8 cellular contexts compared by ENCODE assay signal in genomic region chr5:131417240-131417869, GRCh38.
DNase-seq lines count a peak whose midpoint lies in the region; ATAC-seq and TF ChIP-seq lines count a peak whose summit lies in the region.

No MANE protein-coding gene starts in this region.

- peak; percentile 26 for ATAC-seq in GM19397 (IDR thresholded peaks at IDR 0.05; ENCODE audit: unreplicated experiment)
- ATAC-seq in naive thymus-derived CD8-positive, alpha-beta T cell, result peak; percentile 57 to 62
- peak; percentile 61 for ATAC-seq in stimulated activated memory B cell treated with anti-CD40 and anti-IgM and Interleukin-4, amounts not matched to agents 10 μg/mL and 1 μg/mL and 100 μg/mL, for 72 hours

- no peaks in the 10 kb centered on the region for H3K9me3 ChIP-seq in CD4-positive, alpha-beta memory T cell (ENCODE audit: control insufficient read depth in 1 of 2, low read length in 2 of 2)
- H3K9me3 ChIP-seq in OCI-LY3 (ENCODE audit: insufficient read depth, low read length), result no peaks in the 10 kb centered on the region

- no peaks in the 10 kb centered on the region for H3K36me3 ChIP-seq in CD4-positive, alpha-beta memory T cell (ENCODE audit: insufficient read depth, low read length)
- H3K36me3 ChIP-seq in OCI-LY3 (replicated peaks; ENCODE audit: low read depth, low read length), result peaks cover 10% of the 10 kb centered on the region

- intact Hi-C loops in CD4-positive, alpha-beta memory T cell (cut with micrococcal nuclease), result loop anchor here (1.0 to 10.0 kb wide), 7 partner anchors 35 to 1310 kb away; no protein-coding TSS in a partner anchor

- H3K4me1 ChIP-seq in CD4-positive, alpha-beta memory T cell (ENCODE audit: insufficient read depth, low read length), result peaks cover 37% of the 10 kb centered on the region
- peaks cover 32% of the 10 kb centered on the region for H3K4me1 ChIP-seq in OCI-LY3 (ENCODE audit: low read length)

- no peak overlapping the region for H2AFZ ChIP-seq in OCI-LY3 (ENCODE audit: low read depth, low read length)

- peaks cover 0 to 1% (median 0%) of the 10 kb centered on the region in 8 donors for H3K9me3 Mint-ChIP-seq in CD4-positive, alpha-beta memory T cell
- no peaks in the 10 kb centered on the region for H3K9me3 Mint-ChIP-seq in naive thymus-derived CD8-positive, alpha-beta T cell
- no peaks in the 10 kb centered on the region for H3K9me3 Mint-ChIP-seq in stimulated activated memory B cell treated with anti-CD40 and anti-IgM and Interleukin-4, amounts not matched to agents 10 μg/mL and 1 μg/mL and 100 μg/mL, for 72 hours

- DNase-seq in CD4-positive, alpha-beta memory T cell, result peak; percentile 71 to 79 (median 77)
- DNase-seq in HT-29 (ENCODE audit: low spot score) (peak; percentile 88), activated T-cell treated with anti-CD3 and anti-CD28 coated beads for 1 hour (ENCODE audit: low read depth) (peak; percentile 88), epithelial cell of proximal tubule (ENCODE audit: low read depth) (no peak)
- DNase-seq in naive thymus-derived CD8-positive, alpha-beta T cell, result peak; percentile 64 to 90 (median 78)

- H3K4me1 Mint-ChIP-seq in CD4-positive, alpha-beta memory T cell, result peaks cover 35 to 56% (median 46%) of the 10 kb centered on the region in 4 donors
- peaks cover 23 to 45% (median 38%) of the 10 kb centered on the region in 4 donors for H3K4me1 Mint-ChIP-seq in naive thymus-derived CD8-positive, alpha-beta T cell
- H3K4me1 Mint-ChIP-seq in stimulated activated memory B cell treated with anti-CD40 and anti-IgM and Interleukin-4, amounts not matched to agents 10 μg/mL and 1 μg/mL and 100 μg/mL, for 72 hours, result peaks cover 41% of the 10 kb centered on the region

- peaks cover 14 to 41% of the 10 kb centered on the region in 2 donors for H3K36me3 Mint-ChIP-seq in CD4-positive, alpha-beta memory T cell
- peaks cover 0 to 57% (median 4%) of the 10 kb centered on the region in 3 donors for H3K36me3 Mint-ChIP-seq in naive thymus-derived CD8-positive, alpha-beta T cell
- peaks cover 26% of the 10 kb centered on the region for H3K36me3 Mint-ChIP-seq in stimulated activated memory B cell treated with anti-CD40 and anti-IgM and Interleukin-4, amounts not matched to agents 10 μg/mL and 1 μg/mL and 100 μg/mL, for 72 hours

- H3K4me3 Mint-ChIP-seq in CD4-positive, alpha-beta memory T cell, result peak overlapping the region in 7 of 8 donors; percentile 5 to 81 (median 60)
- H3K4me3 Mint-ChIP-seq in naive thymus-derived CD8-positive, alpha-beta T cell, result peak overlapping the region in 6 of 10 donors; percentile 1 to 55 (median 40)
- H3K4me3 Mint-ChIP-seq in stimulated activated memory B cell treated with anti-CD40 and anti-IgM and Interleukin-4, amounts not matched to agents 10 μg/mL and 1 μg/mL and 100 μg/mL, for 72 hours, result peak overlapping the region; percentile 7

- POLR2A ChIA-PET in CD4-positive, alpha-beta memory T cell (lab: Charles Lee; ENCODE audit: partially characterized antibody), result interaction anchor here (1.3 to 5.6 kb wide), 2 partner anchors 23 to 153 kb away, joined by 3 to 39 read pairs; partner anchors contain the start of gene CDC42SE2
- POLR2A ChIA-PET in naive thymus-derived CD8-positive, alpha-beta T cell (lab: Charles Lee), result interaction anchor here (0.7 kb wide), 1 partner anchor 63 kb away, joined by 3 read pairs; no protein-coding TSS in a partner anchor

- no peak overlapping the region; the same call in 1 of the 2 replicates for H3K9ac ChIP-seq in OCI-LY3 (ENCODE audit: low read length)

- H3K27me3 Mint-ChIP-seq in CD4-positive, alpha-beta memory T cell, result no peaks in the 10 kb centered on the region
- no peaks in the 10 kb centered on the region for H3K27me3 Mint-ChIP-seq in naive thymus-derived CD8-positive, alpha-beta T cell
- H3K27me3 Mint-ChIP-seq in stimulated activated memory B cell treated with anti-CD40 and anti-IgM and Interleukin-4, amounts not matched to agents 10 μg/mL and 1 μg/mL and 100 μg/mL, for 72 hours, result no peaks in the 10 kb centered on the region

- H3K27me3 ChIP-seq in CD4-positive, alpha-beta memory T cell (ENCODE audit: insufficient read depth, low read length), result no peaks in the 10 kb centered on the region
- H3K27me3 ChIP-seq in OCI-LY3 (ENCODE audit: low read depth, low read length), result no peaks in the 10 kb centered on the region

- peak overlapping the region; percentile 60 for H3K4me2 ChIP-seq in OCI-LY3 (ENCODE audit: low read length)

- TF ChIP-seq CTCF in OCI-LY3 (IDR thresholded peaks at IDR 0.05; ENCODE audit: low read depth, low read length), result peak; percentile 72
- TF ChIP-seq CTCF in epithelial cell of proximal tubule (conservative IDR thresholded peaks at IDR 0.05; ENCODE audit: low read depth, low read length), result peak; percentile 82

- H3K79me2 ChIP-seq in OCI-LY3 (ENCODE audit: low read length), result peaks cover 8% of the 10 kb centered on the region

- H3K27ac ChIP-seq in CD4-positive, alpha-beta memory T cell (ENCODE audit: low read depth, low read length), result peak overlapping the region; percentile 45
- peak overlapping the region; percentile 49 for H3K27ac ChIP-seq in OCI-LY3 (ENCODE audit: low read length)

- H4K20me1 ChIP-seq in OCI-LY3 (ENCODE audit: insufficient read depth, low read length), result no peaks in the 10 kb centered on the region

- H3K4me3 ChIP-seq in CD4-positive, alpha-beta memory T cell (ENCODE audit: low read length in 2 of 2), result no peak overlapping the region
- H3K4me3 ChIP-seq in OCI-LY3 (ENCODE audit: low read length) (peak overlapping the region; percentile 34), epithelial cell of proximal tubule (ENCODE audit: low read depth, low read length) (no peak overlapping the region)

- CTCF ChIA-PET in CD4-positive, alpha-beta memory T cell (lab: Charles Lee; ENCODE audit: partially characterized antibody), result interaction anchor here (0.8 to 4.3 kb wide), 9 partner anchors 34 to 644 kb away, joined by 3 to 37 read pairs (median 6); partner anchors contain the start of genes CDC42SE2 and HINT1

- H3K27ac Mint-ChIP-seq in CD4-positive, alpha-beta memory T cell, result peak overlapping the region; percentile 68 to 92 (median 85)
- peak overlapping the region; percentile 20 to 91 (median 80) for H3K27ac Mint-ChIP-seq in naive thymus-derived CD8-positive, alpha-beta T cell
- no peak overlapping the region for H3K27ac Mint-ChIP-seq in stimulated activated memory B cell treated with anti-CD40 and anti-IgM and Interleukin-4, amounts not matched to agents 10 μg/mL and 1 μg/mL and 100 μg/mL, for 72 hours

Comparison
In these comparisons a context has a peak if more than half of its experiments do, and no peak if none do; other contexts are left out.
1. H3K4me3 Mint-ChIP-seq: peak in every context shown above with its lines; median percentile 60 in CD4-positive, alpha-beta memory T cell; 40 in naive thymus-derived CD8-positive, alpha-beta T cell; 7 in stimulated activated memory B cell treated with anti-CD40 and anti-IgM and Interleukin-4, amounts not matched to agents 10 μg/mL and 1 μg/mL and 100 μg/mL, for 72 hours.